In genomic region chr15:92904832-92905640, GRCh38 we compare ENCODE assay signal across 8 cellular contexts. TPM values are rescaled to one million over a fixed set of nuclear protein-coding genes. Genes with fewer than 3 reads are reported as not detected.
DNase-seq lines count a peak whose midpoint lies in the region; ATAC-seq and TF ChIP-seq lines count a peak whose summit lies in the region.

No MANE protein-coding gene starts in this region.

- no peak for TF ChIP-seq RAD21 in SK-N-SH (IDR thresholded peaks at IDR 0.05; ENCODE audit: low read length)

- H3K4me3 ChIP-seq in GM23338 (peak overlapping the region; percentile 54), SK-N-SH (ENCODE audit: low read depth in 2 of 2, low read length in 1 of 2) (peak overlapping the region; percentile 59 to 69), retinal pigment epithelial cell (ENCODE audit: low read length) (peak overlapping the region; percentile 68)

- peak overlapping the region; percentile 77 for H3K4me2 ChIP-seq in GM23338
- H3K4me2 ChIP-seq in SK-N-SH: peak overlapping the region; percentile 86

- TF ChIP-seq CTCF in GM23338 (conservative IDR thresholded peaks at IDR 0.05; ENCODE audit: low read depth in 2 of 2): no peak
- no peak for TF ChIP-seq CTCF in SK-N-SH (IDR thresholded peaks at IDR 0.05)
- TF ChIP-seq CTCF in retinal pigment epithelial cell (conservative IDR thresholded peaks at IDR 0.05; ENCODE audit: low read depth, low read length): no peak

- H3K36me3 ChIP-seq in GM23338 (ENCODE audit: insufficient read depth) (no peaks in the 10 kb centered on the region), SK-N-SH (replicated peaks in 1 of 2; ENCODE audit: control insufficient read depth in 1 of 2, insufficient read depth in 2 of 2, low read length in 1 of 2) (peaks cover 15 to 44% of the 10 kb centered on the region in 2 experiments)

- H3K27ac ChIP-seq in GM23338 (ENCODE audit: low read depth) (peak overlapping the region; percentile 88), SK-N-SH (ENCODE audit: low read depth in 2 of 2, low read length in 1 of 2) (peak overlapping the region; percentile 98 to 99)

- no peak for ATAC-seq in GM23338

- POLR2A ChIA-PET in SK-N-SH (lab: Yijun Ruan, JAX): interaction anchor here (2.0 kb wide), 1 partner anchor 22 kb away, joined by 5 read pairs; no protein-coding TSS in a partner anchor

- H3K9me3 Mint-ChIP-seq in GM23338: no peaks in the 10 kb centered on the region; the same call in 2 of the 3 replicates

- H3K4me3 Mint-ChIP-seq in GM23338: peak overlapping the region; percentile 80

- H3K4me1 ChIP-seq in GM23338 (ENCODE audit: insufficient read depth) (peaks cover 39% of the 10 kb centered on the region), SK-N-SH (ENCODE audit: control insufficient read depth in 1 of 2, insufficient read depth in 2 of 2, low read depth in 1 of 2, low read length in 1 of 2) (peaks cover 30 to 32% of the 10 kb centered on the region in 2 experiments)

- CTCF ChIA-PET in SK-N-SH (lab: Yijun Ruan, JAX): interaction anchor here (0.9 to 4.7 kb wide), 5 partner anchors 9 to 108 kb away, joined by 3 to 17 read pairs (median 3); no protein-coding TSS in a partner anchor

- H3K27ac Mint-ChIP-seq in GM23338: peak overlapping the region; percentile 95

- no peaks in the 10 kb centered on the region for H3K9me3 ChIP-seq in SK-N-SH

- no peak for TF ChIP-seq EP300 in SK-N-SH (IDR thresholded peaks at IDR 0.05; ENCODE audit: borderline replicate concordance in 1 of 2, low read depth in 1 of 2, low read length in 1 of 2)

- H3K4me1 Mint-ChIP-seq in GM23338: peaks cover 54% of the 10 kb centered on the region

- H2AFZ ChIP-seq in GM23338 (no peak overlapping the region), SK-N-SH (ENCODE audit: low read depth) (no peak overlapping the region)

- H3K27me3 Mint-ChIP-seq in GM23338 (ENCODE audit: insufficient read depth, low read depth, poor library complexity): peaks cover 15% of the 10 kb centered on the region

- DNase-seq in GM23338 (ENCODE audit: low spot score) (no peak), SK-N-SH (no peak), fibroblast of peridontal ligament (ENCODE audit: extremely low read depth) (peak; percentile 53), retinal pigment epithelial cell (ENCODE audit: low read depth) (no peak), COLO668 (lab: John Stamatoyannopoulos, UW; ENCODE audit: unreplicated experiment) (no peak), NCI-H1417 treated with DMSO at 0.1 percent for 48 hours (lab: John Stamatoyannopoulos, UW) (no peak)
- no peak for DNase-seq in stimulated activated naive CD4-positive, alpha-beta T cell treated with Interleukin-2 at 50 U/mL for 16 hours (lab: John Stamatoyannopoulos, UW)
- DNase-seq in central memory CD4-positive, alpha-beta T cell: no peak

- H3K27me3 ChIP-seq in GM23338 (ENCODE audit: insufficient read depth) (no peaks in the 10 kb centered on the region), SK-N-SH (ENCODE audit: insufficient read depth) (no peaks in the 10 kb centered on the region)

- H3K9me2 ChIP-seq in GM23338 (ENCODE audit: insufficient read depth): no peaks in the 10 kb centered on the region
- no peaks in the 10 kb centered on the region for H3K9me2 ChIP-seq in SK-N-SH

- 19% methylated on average over 14 of the region's 14 CpGs for WGBS in SK-N-SH (ENCODE audit: low lambda C conversion rate)

- H3K36me3 Mint-ChIP-seq in GM23338 (ENCODE audit: low read depth): peaks cover 49% of the 10 kb centered on the region

- H3K9ac ChIP-seq in SK-N-SH: peak overlapping the region; percentile 91

- H3F3A ChIP-seq in GM23338 (replicated peaks; ENCODE audit: low read depth) (no peaks in the 10 kb centered on the region), SK-N-SH (replicated peaks; ENCODE audit: insufficient read depth) (peaks cover 76% of the 10 kb centered on the region)

- H3K79me2 ChIP-seq in GM23338 (replicated peaks; ENCODE audit: insufficient read depth): peaks cover 94% of the 10 kb centered on the region
- H3K79me2 ChIP-seq in SK-N-SH (ENCODE audit: insufficient read depth): peaks cover 96% of the 10 kb centered on the region

- H4K20me1 ChIP-seq in GM23338 (replicated peaks; ENCODE audit: insufficient read depth) (peaks cover 24% of the 10 kb centered on the region), SK-N-SH (ENCODE audit: insufficient read depth) (peaks cover 11% of the 10 kb centered on the region)

TF ChIP-seq in GM23338, 12 proteins besides CTCF, POLR2A, EP300 and RAD21 (continues in another document):
- TF ChIP-seq REST (IDR thresholded peaks at IDR 0.05; ENCODE audit: unreplicated experiment) (no peak), STAT1 (IDR thresholded peaks at IDR 0.05; ENCODE audit: unreplicated experiment) (no peak), ZNF331 (CRISPR knock-in tag; IDR thresholded peaks at IDR 0.05; ENCODE audit: low read depth) (no peak), POLR2AphosphoS5 (IDR thresholded peaks at IDR 0.05; ENCODE audit: low read depth) (no peak), EZH2 (IDR thresholded peaks at IDR 0.05; ENCODE audit: low read depth, unreplicated experiment) (no peak), ZNF114 (CRISPR knock-in tag; IDR thresholded peaks at IDR 0.05) (no peak), JUNB (IDR thresholded peaks at IDR 0.05; ENCODE audit: unreplicated experiment) (no peak), EZH2phosphoT487 (IDR thresholded peaks at IDR 0.05; ENCODE audit: unreplicated experiment) (no peak), NANOG (IDR thresholded peaks at IDR 0.05; ENCODE audit: borderline replicate concordance) (no peak)

TF ChIP-seq in SK-N-SH, 30 proteins besides CTCF, POLR2A, EP300 and RAD21:
- no peak for TF ChIP-seq MEF2A (IDR thresholded peaks at IDR 0.05; ENCODE audit: borderline replicate concordance, low read depth)
- no peak for TF ChIP-seq YY1 (IDR thresholded peaks at IDR 0.05; ENCODE audit: low read depth)
- TF ChIP-seq RXRA (IDR thresholded peaks at IDR 0.05; ENCODE audit: borderline replicate concordance, low read depth): no peak
- no peak for TF ChIP-seq GATA2 (CRISPR knock-in tag; IDR thresholded peaks at IDR 0.05)
- TF ChIP-seq, protein P1, sequence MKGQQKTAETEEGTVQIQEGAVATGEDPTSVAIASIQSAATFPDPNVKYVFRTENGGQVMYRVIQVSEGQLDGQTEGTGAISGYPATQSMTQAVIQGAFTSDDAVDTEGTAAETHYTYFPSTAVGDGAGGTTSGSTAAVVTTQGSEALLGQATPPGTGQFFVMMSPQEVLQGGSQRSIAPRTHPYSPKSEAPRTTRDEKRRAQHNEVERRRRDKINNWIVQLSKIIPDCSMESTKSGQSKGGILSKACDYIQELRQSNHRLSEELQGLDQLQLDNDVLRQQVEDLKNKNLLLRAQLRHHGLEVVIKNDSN (IDR thresholded peaks at IDR 0.05; ENCODE audit: borderline replicate concordance, low read depth): no peak
- no peak for TF ChIP-seq PBX3 (IDR thresholded peaks at IDR 0.05)
- TF ChIP-seq JUND (IDR thresholded peaks at IDR 0.05): no peak
- no peak for TF ChIP-seq POLR2AphosphoS5 (IDR thresholded peaks at IDR 0.05; ENCODE audit: low read depth, low read length)
- no peak for TF ChIP-seq FOXM1 (IDR thresholded peaks at IDR 0.05; ENCODE audit: low read depth)
- no peak for TF ChIP-seq SIN3A (IDR thresholded peaks at IDR 0.05; ENCODE audit: borderline replicate concordance, low read depth, low read length)
- TF ChIP-seq MXI1 (IDR thresholded peaks at IDR 0.05; ENCODE audit: low read depth, low read length): no peak
- TF ChIP-seq TCF12 (IDR thresholded peaks at IDR 0.05): no peak

RNA-seq across cellular contexts. Expression of gene CHD2, which starts 4.9 kb away (rescaled TPM):
- 108 and 119 TPM in 2 replicates for total RNA-seq in GM23338 (2014; rRNA removed; shearing (Covaris generic))
- 112 and 130 TPM in 2 replicates for polyA plus RNA-seq in GM23338 (2016; fragmentation: Nextera tagmentation; extraction: Ambion mirVana)
- 25.3 and 28.6 TPM in 2 replicates for polyA plus RNA-seq in SK-N-SH (2012; rRNA removed)
- polyA plus RNA-seq in SK-N-SH (2012; cell fraction: cytosol; rRNA removed): 21.5 and 21.8 TPM in 2 replicates
- polyA plus RNA-seq in SK-N-SH (2012; cell fraction: nucleus; rRNA removed): 73.6 and 98.5 TPM in 2 replicates
